In the genomic region with DNA sequence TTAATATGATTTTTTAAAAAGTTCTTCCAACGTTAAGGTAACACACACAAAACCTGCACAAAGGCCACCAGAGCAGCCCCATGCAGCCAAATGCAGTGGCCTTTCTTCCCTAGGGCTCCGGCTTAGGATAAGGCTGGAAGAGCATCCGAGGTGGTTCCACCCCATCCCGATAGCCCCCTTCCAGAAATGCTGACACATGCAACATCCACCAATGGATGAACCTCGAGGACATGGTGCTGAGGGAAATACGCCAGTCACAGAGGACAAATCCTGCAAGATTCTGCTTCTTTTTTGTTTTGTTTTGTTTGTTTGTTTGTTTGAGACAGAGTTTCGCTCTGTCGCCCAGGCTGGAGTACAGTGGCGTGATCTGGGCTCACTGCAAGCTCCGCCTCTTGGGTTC, we compare ENCODE assay signal across 24 cellular contexts.
A peak's percentile ranks its signal among the peaks of the same experiment; 100 is the strongest.
DNase-seq lines count a peak whose midpoint lies in the region; ATAC-seq, FAIRE-seq and TF ChIP-seq lines count a peak whose summit lies in the region.
"Had no signal": no experiment of that assay in that cellular context is flagged by ENCODE, and none has a peak within 500 bp of the region (broad histone marks: within the 10 kb centered on the region; RNA-seq: fewer than 3 reads in every experiment).

No MANE protein-coding gene starts in this region.

- TF ChIP-seq RAD21 in HepG2 (CRISPR knock-in tag; IDR thresholded peaks at IDR 0.05) = no peak
- no peak for TF ChIP-seq RAD21 in K562 (CRISPR knock-in tag; conservative IDR thresholded peaks at IDR 0.05 in 1 of 2, IDR thresholded peaks at IDR 0.05 in 1 of 2)

- CTCF ChIA-PET in HepG2 (lab: Yijun Ruan, JAX; ENCODE audit: low intra/inter-chr PET ratio, low total read pairs) (no interaction called here), K562 (lab: Yijun Ruan, JAX; ENCODE audit: low intra/inter-chr PET ratio) (no interaction called here)

- 29% methylated on average over 10 of the region's 10 CpGs for WGBS in HepG2 (ENCODE audit: low lambda C conversion rate)
- 53% methylated on average over 7 of the region's 10 CpGs for WGBS in right lobe of liver (ENCODE audit: insufficient coverage, low coverage, low lambda C conversion rate, missing lambda C conversion rate)
- 1% methylated on average over 7 of the region's 10 CpGs for WGBS in K562 (ENCODE audit: insufficient coverage, low coverage, missing lambda C conversion rate)

- FAIRE-seq in HepG2 (lab: Jason Lieb, UNC) (no peak), K562 (lab: Jason Lieb, UNC) (no peak)
- FAIRE-seq: GM12878, GM12892, GM18507, GM19239 had no signal

- no TSS peak for BruUV-seq in HepG2 (replicated peaks; lab: Mats Ljungman, UMichigan)
- no TSS peak for BruUV-seq in K562 (replicated peaks; lab: Mats Ljungman, UMichigan)

- H3K4me1 ChIP-seq in HepG2 (ENCODE audit: insufficient read depth, low read length) (no peaks in the 10 kb centered on the region), right lobe of liver (peaks cover 0 to 9% (median 0%) of the 10 kb centered on the region in 4 donors), K562 (replicated peaks in 1 of 2; ENCODE audit: control insufficient read depth in 2 of 2, insufficient read depth in 2 of 2, low read length in 2 of 2) (no peaks in the 10 kb centered on the region)
- H3K4me1 ChIP-seq: BE2C had no signal

- intact Hi-C loops in HepG2 (cut with micrococcal nuclease; ENCODE audit: unreplicated experiment) (no loop called here), right lobe of liver (cut with DNase I) (no loop called here), K562 (cut with micrococcal nuclease) (no loop called here), left ventricle myocardium superior (cut with micrococcal nuclease) (no loop called here)

- no peaks in the 10 kb centered on the region for H3K9me1 ChIP-seq in K562 (ENCODE audit: control insufficient read depth, insufficient read depth, low read length)

- no peaks in the 10 kb centered on the region for H3K9me3 ChIP-seq in HepG2 (ENCODE audit: low read length)
- no peaks in the 10 kb centered on the region for H3K9me3 ChIP-seq in right lobe of liver
- H3K9me3 ChIP-seq in K562 (replicated peaks; ENCODE audit: control insufficient read depth, insufficient read depth, low read depth, low read length) = no peaks in the 10 kb centered on the region
- H3K9me3 ChIP-seq: BE2C, BLaER1 had no signal

- H4K20me1 ChIP-seq in HepG2 (ENCODE audit: insufficient read depth, low read length) (no peaks in the 10 kb centered on the region), K562 (replicated peaks; ENCODE audit: control insufficient read depth, insufficient read depth, low read length) (no peaks in the 10 kb centered on the region)
- H4K20me1 ChIP-seq: BLaER1 had no signal

- TF ChIP-seq EP300 in HepG2 (IDR thresholded peaks at IDR 0.05; ENCODE audit: low read depth in 2 of 2, low read length in 2 of 2) (no peak), HepG2 (CRISPR knock-in tag; IDR thresholded peaks at IDR 0.05; ENCODE audit: borderline replicate concordance) (no peak), K562 (IDR thresholded peaks at IDR 0.05; ENCODE audit: low read length) (no peak)

- TF ChIP-seq POLR2A in HepG2 (IDR thresholded peaks at IDR 0.05; ENCODE audit: insufficient read depth in 1 of 2, low read depth in 2 of 2, low read length in 2 of 2) (no peak), right lobe of liver (IDR thresholded peaks at IDR 0.05) (no peak), K562 (conservative IDR thresholded peaks at IDR 0.05) (no peak)

- H2AFZ ChIP-seq in HepG2 (ENCODE audit: low read length) = no peak overlapping the region
- H2AFZ ChIP-seq in K562 (ENCODE audit: low read depth, low read length) = no peak overlapping the region

- DNase-seq in HepG2 (ENCODE audit: low spot score) (no peak), right lobe of liver (no peak), K562 (ENCODE audit: extremely low read depth in 1 of 4, low spot score in 3 of 4) (no peak), left ventricle myocardium superior (no peak)
- DNase-seq: ACHN; BE2C; C1 segment of cervical spinal cord; CD4-positive, alpha-beta memory T cell; CD4-positive, CD25-positive, alpha-beta regulatory T cell; CD8-positive, alpha-beta memory T cell; COR-L47; DMS 273 treated with DMSO at 0.1 percent for 48 hours; DMS153; DMS79; DND-41; EL; GDM1 had no signal

- H3K79me2 ChIP-seq in HepG2 (ENCODE audit: insufficient read depth, low read length) (no peaks in the 10 kb centered on the region), K562 (ENCODE audit: control insufficient read depth, insufficient read depth, low read length) (no peaks in the 10 kb centered on the region)

- ATAC-seq in HepG2 (no peak), right lobe of liver (no peak), K562 (no peak), GM18907 (IDR thresholded peaks at IDR 0.05; ENCODE audit: unreplicated experiment) (no peak), left ventricle myocardium superior (no peak)
- ATAC-seq: GM12878 had no signal

- H3K27ac ChIP-seq in HepG2 (ENCODE audit: extremely low read length, insufficient read depth, low read length) (no peak overlapping the region), right lobe of liver (no peak overlapping the region), K562 (ENCODE audit: extremely low read depth, low read depth, low read length) (no peak overlapping the region)
- H3K27ac ChIP-seq: 22Rv1, BLaER1 had no signal

- TF ChIP-seq CTCF in HepG2 (CRISPR knock-in tag; IDR thresholded peaks at IDR 0.05) (no peak), right lobe of liver (IDR thresholded peaks at IDR 0.05) (no peak), K562 (IDR thresholded peaks at IDR 0.05 in 2 of 3, conservative IDR thresholded peaks at IDR 0.05 in 1 of 3; ENCODE audit: insufficient read depth in 2 of 3, low read depth in 1 of 3, low read length in 3 of 3) (no peak)

- H3K4me2 ChIP-seq in HepG2 (ENCODE audit: low read depth, low read length) (no peak overlapping the region), K562 (ENCODE audit: insufficient read depth, low read length) (no peak overlapping the region)
- H3K4me2 ChIP-seq: BLaER1 had no signal

- H3K27me3 ChIP-seq in HepG2 (ENCODE audit: control insufficient read depth in 1 of 2, insufficient read depth in 2 of 2, low read length in 2 of 2) = peaks cover 1 to 9% of the 10 kb centered on the region in 2 experiments; a peak in 3 of 5 replicates
- no peaks in the 10 kb centered on the region for H3K27me3 ChIP-seq in right lobe of liver
- peaks cover 2 to 30% of the 10 kb centered on the region in 2 experiments; a peak in 4 of 5 replicates for H3K27me3 ChIP-seq in K562 (ENCODE audit: control insufficient read depth in 2 of 2, insufficient read depth in 2 of 2, low read length in 2 of 2)
- H3K27me3 ChIP-seq: BE2C, BLaER1 had no signal

- POLR2A ChIA-PET in HepG2 (lab: Yijun Ruan, JAX) = no interaction called here
- POLR2A ChIA-PET in K562 (lab: Yijun Ruan, JAX) = no interaction called here

- in situ Hi-C loops in HepG2 (cut with HindIII; ENCODE audit: extremely low pct_ligation_motif_present, low pct_unique_long_range_greater_than_20kb) (no loop called here), K562 (cut with MboI) (no loop called here)

- H3K9ac ChIP-seq in HepG2 (ENCODE audit: insufficient read depth, low read depth, low read length) (no peak overlapping the region), K562 (ENCODE audit: insufficient read depth in 1 of 2, low read depth in 2 of 2, low read length in 2 of 2) (no peak overlapping the region)
- H3K9ac ChIP-seq: BLaER1 had no signal

- no peaks in the 10 kb centered on the region for H3K36me3 ChIP-seq in HepG2 (replicated peaks in 1 of 2; ENCODE audit: control insufficient read depth in 1 of 2, insufficient read depth in 2 of 2, low read length in 2 of 2)
- H3K36me3 ChIP-seq in right lobe of liver = no peaks in the 10 kb centered on the region
- no peaks in the 10 kb centered on the region for H3K36me3 ChIP-seq in K562 (ENCODE audit: control insufficient read depth, insufficient read depth, low read length)
- H3K36me3 ChIP-seq: BE2C, BLaER1 had no signal

- H3K4me3 ChIP-seq in HepG2 (replicated peaks in 1 of 3; ENCODE audit: insufficient read depth in 1 of 3, low read depth in 2 of 3, low read length in 3 of 3) = no peak overlapping the region
- H3K4me3 ChIP-seq in right lobe of liver = no peak overlapping the region
- no peak overlapping the region for H3K4me3 ChIP-seq in K562
- H3K4me3 ChIP-seq: BLaER1, GM12878 had no signal

TF ChIP-seq in HepG2, 621 proteins besides CTCF, POLR2A, EP300 and RAD21:
- TF ChIP-seq HDAC6 (IDR thresholded peaks at IDR 0.05; ENCODE audit: low read depth, low read length) (no peak), MAFK (conservative IDR thresholded peaks at IDR 0.05 in 1 of 2, IDR thresholded peaks at IDR 0.05 in 1 of 2; ENCODE audit: low read length in 2 of 2) (peak; percentile 49 to 76), MAFF (IDR thresholded peaks at IDR 0.05; ENCODE audit: low read depth, low read length) (peak; percentile 43)

TF ChIP-seq in K562, 482 proteins besides CTCF, POLR2A, EP300 and RAD21:
- TF ChIP-seq KDM5B (IDR thresholded peaks at IDR 0.05; ENCODE audit: insufficient replicate concordance, low read depth, low read length) (no peak), ATF1 (CRISPR knock-in tag; IDR thresholded peaks at IDR 0.05) (no peak), ATF1 (tag; IDR thresholded peaks at IDR 0.05) (no peak), NFIC (IDR thresholded peaks at IDR 0.05) (no peak), C11orf30 (IDR thresholded peaks at IDR 0.05; ENCODE audit: low read depth) (peak; percentile 20; the same call in 1 of the 2 replicates), ZNF316 (IDR thresholded peaks at IDR 0.05) (peak; percentile 45)
